ENCODE assay signal across 16 cellular contexts in the genomic region with DNA sequence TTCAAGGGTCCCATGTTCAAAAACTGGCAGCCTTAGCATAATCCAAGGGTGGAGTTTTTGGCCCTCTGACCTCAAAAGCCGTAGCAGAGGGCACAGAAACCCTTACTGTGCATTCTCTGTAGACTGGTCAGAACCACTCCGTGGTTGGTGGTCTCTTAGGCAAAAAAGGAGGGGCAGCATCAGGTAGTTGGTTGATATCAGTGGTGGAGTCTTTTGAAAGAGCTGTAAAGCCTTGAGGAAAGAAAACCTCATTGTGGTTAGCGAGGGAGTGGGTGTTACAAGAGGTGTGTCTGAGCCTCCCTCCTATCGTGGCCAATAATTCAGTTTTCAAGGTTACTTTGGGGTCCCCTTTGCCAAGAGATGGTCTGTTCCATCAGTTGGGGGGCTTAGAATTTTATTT. TPM values are rescaled to one million over a fixed set of nuclear protein-coding genes. Genes with fewer than 3 reads are reported as not detected.
DNase-seq lines count a peak whose midpoint lies in the region; ATAC-seq and TF ChIP-seq lines count a peak whose summit lies in the region.
"Had no signal": no experiment of that assay in that cellular context is flagged by ENCODE, and none has a peak within 500 bp of the region (broad histone marks: within the 10 kb centered on the region; RNA-seq: fewer than 3 reads in every experiment).

No MANE protein-coding gene starts in this region.

- H3K4me3 ChIP-seq in NB4 (ENCODE audit: low read depth, low read length): no peak overlapping the region
- H3K4me3 ChIP-seq: GM23338 had no signal

- DNase-seq in NB4 (ENCODE audit: low read depth) (peak; percentile 14), dedifferentiated amniotic fluid mesenchymal stem cell (ENCODE audit: extremely low spot score) (no peak), GM13976 (ENCODE audit: low spot score) (no peak)
- DNase-seq in central memory CD8-positive, alpha-beta T cell (ENCODE audit: low spot score in 2 of 2): no peak
- DNase-seq in natural killer cell treated with Interleukin-12 subunit alpha and Interleukin-12 subunit beta and Interleukin-15 and Interleukin-18, amount 100 ng/mL, for 72 hours (ENCODE audit: low spot score): no peak
- no peak for DNase-seq in central memory CD4-positive, alpha-beta T cell
- DNase-seq: C1 segment of cervical spinal cord; Calu3; CD4-positive, alpha-beta T cell; DMS 273 treated with DMSO at 0.1 percent for 48 hours; H7 had no signal

- no peak overlapping the region for H3K4me3 Mint-ChIP-seq in central memory CD8-positive, alpha-beta T cell
- peak overlapping the region; percentile 62 for H3K4me3 Mint-ChIP-seq in natural killer cell treated with Interleukin-12 subunit alpha and Interleukin-12 subunit beta and Interleukin-15 and Interleukin-18, amount 100 ng/mL, for 72 hours
- H3K4me3 Mint-ChIP-seq: B cell; CD4-positive, alpha-beta T cell; GM23338; IgD-negative memory B cell had no signal

- peaks cover 19% of the 10 kb centered on the region for H3K27me3 Mint-ChIP-seq in central memory CD8-positive, alpha-beta T cell
- peaks cover 14 to 16% of the 10 kb centered on the region in 2 donors for H3K27me3 Mint-ChIP-seq in natural killer cell treated with Interleukin-12 subunit alpha and Interleukin-12 subunit beta and Interleukin-15 and Interleukin-18, amount 100 ng/mL, for 72 hours

- no peak for TF ChIP-seq POLR2A in NB4 (IDR thresholded peaks at IDR 0.05; ENCODE audit: extremely low read depth, insufficient read length)

- TF ChIP-seq CTCF in NB4 (IDR thresholded peaks at IDR 0.05; ENCODE audit: low read depth, low read length): no peak
- TF ChIP-seq CTCF in GM13976 (IDR thresholded peaks at IDR 0.05; ENCODE audit: borderline replicate concordance, control extremely low read depth, extremely low read depth, insufficient read depth, missing control alignments): no peak

- peak; percentile 34 for ATAC-seq in GM18867 (IDR thresholded peaks at IDR 0.05; ENCODE audit: unreplicated experiment)
- peak; percentile 52 for ATAC-seq in central memory CD8-positive, alpha-beta T cell (replicated peaks; ENCODE audit: extremely low read depth, poor library complexity, severe bottlenecking)
- peak; percentile 67 to 73 for ATAC-seq in natural killer cell treated with Interleukin-12 subunit alpha and Interleukin-12 subunit beta and Interleukin-15 and Interleukin-18, amount 100 ng/mL, for 72 hours
- ATAC-seq in HG02885 (IDR thresholded peaks at IDR 0.05; ENCODE audit: poor library complexity, unreplicated experiment): no peak
- ATAC-seq: GM23338 had no signal

- no peaks in the 10 kb centered on the region for H3K36me3 Mint-ChIP-seq in central memory CD8-positive, alpha-beta T cell (ENCODE audit: insufficient read depth)
- no peaks in the 10 kb centered on the region for H3K36me3 Mint-ChIP-seq in natural killer cell treated with Interleukin-12 subunit alpha and Interleukin-12 subunit beta and Interleukin-15 and Interleukin-18, amount 100 ng/mL, for 72 hours

- H3K4me1 Mint-ChIP-seq in central memory CD8-positive, alpha-beta T cell: peaks cover 22% of the 10 kb centered on the region
- H3K4me1 Mint-ChIP-seq in natural killer cell treated with Interleukin-12 subunit alpha and Interleukin-12 subunit beta and Interleukin-15 and Interleukin-18, amount 100 ng/mL, for 72 hours (ENCODE audit: low read depth in 2 of 2): peaks cover 26 to 31% of the 10 kb centered on the region in 2 donors
- H3K4me1 Mint-ChIP-seq: B cell had no signal

- no peaks in the 10 kb centered on the region for H3K9me3 Mint-ChIP-seq in central memory CD8-positive, alpha-beta T cell
- no peaks in the 10 kb centered on the region for H3K9me3 Mint-ChIP-seq in natural killer cell treated with Interleukin-12 subunit alpha and Interleukin-12 subunit beta and Interleukin-15 and Interleukin-18, amount 100 ng/mL, for 72 hours
- H3K9me3 Mint-ChIP-seq: CD4-positive, alpha-beta T cell; GM23338; IgD-negative memory B cell had no signal

- in situ Hi-C loops in GM13976 (cut with MboI; ENCODE audit: low sequenced_read_pairs, unreplicated experiment): no loop called here

- no peak overlapping the region for H3K27ac Mint-ChIP-seq in central memory CD8-positive, alpha-beta T cell (ENCODE audit: low read depth)
- no peak overlapping the region for H3K27ac Mint-ChIP-seq in natural killer cell treated with Interleukin-12 subunit alpha and Interleukin-12 subunit beta and Interleukin-15 and Interleukin-18, amount 100 ng/mL, for 72 hours
- H3K27ac Mint-ChIP-seq: B cell; CD4-positive, alpha-beta T cell; GM23338; IgD-negative memory B cell had no signal

RNA-seq across cellular contexts. Expression of a gene that starts 40.9 kb away (rescaled TPM):
- under 1 TPM; 0.17 to 0.53 TPM for total RNA-seq in natural killer cell treated with Interleukin-12 subunit alpha and Interleukin-12 subunit beta and Interleukin-15 and Interleukin-18, amount 100 ng/mL, for 72 hours
- total RNA-seq: B cell; CD4-positive, alpha-beta T cell had no signal
